Comparison of ENCODE assay signal across 12 cellular contexts in genomic region chr7:80429186-80429585, GRCh38.
DNase-seq lines count a peak whose midpoint lies in the region; ATAC-seq, FAIRE-seq and TF ChIP-seq lines count a peak whose summit lies in the region.
"Had no signal": no experiment of that assay in that cellular context is flagged by ENCODE, and none has a peak within 500 bp of the region (broad histone marks: within the 10 kb centered on the region; RNA-seq: fewer than 3 reads in every experiment).

No MANE protein-coding gene starts in this region.

- intact Hi-C loops in Panc1 (cut with micrococcal nuclease; ENCODE audit: unreplicated experiment): loop anchor here (2.0 to 10.0 kb wide), 2 partner anchors 230 to 1036 kb away; no protein-coding TSS in a partner anchor
- intact Hi-C loops in mucosa of descending colon (cut with DNase I, micrococcal nuclease): loop anchor here (5.0 to 10.0 kb wide), 2 partner anchors 226 to 228 kb away; no protein-coding TSS in a partner anchor

- no TSS peak for BruUV-seq in Panc1 (replicated peaks; lab: Mats Ljungman, UMichigan)

- POLR2A ChIA-PET in Panc1 (lab: Charles Lee): no interaction called here

- no peaks in the 10 kb centered on the region for H3F3A ChIP-seq in GM23248 (ENCODE audit: insufficient read depth)

- H3K4me2 ChIP-seq in skeletal muscle satellite cell (ENCODE audit: low read length) (peak overlapping the region; percentile 26), GM23248 (ENCODE audit: unreplicated experiment) (no peak overlapping the region)

- peak overlapping the region; percentile 90 for H2AFZ ChIP-seq in ACC112 (ENCODE audit: low read length, unreplicated experiment)
- no peak overlapping the region for H2AFZ ChIP-seq in GM23248

- DNase-seq in Panc1 (ENCODE audit: low read depth, low spot score) (no peak), GM23248 (no peak), mucosa of descending colon (no peak), inferior parietal cortex (ENCODE audit: extremely low spot score) (no peak)
- DNase-seq: CD8-positive, alpha-beta memory T cell; DND-41 had no signal

- TF ChIP-seq CTCF in Panc1 (IDR thresholded peaks at IDR 0.05) (no peak), mucosa of descending colon (IDR thresholded peaks at IDR 0.05) (no peak)

- H3K79me2 ChIP-seq in ACC112 (ENCODE audit: control insufficient read depth, insufficient read depth, low read length, unreplicated experiment): no peaks in the 10 kb centered on the region
- H3K79me2 ChIP-seq in GM23248 (ENCODE audit: insufficient read depth): no peaks in the 10 kb centered on the region

- no peaks in the 10 kb centered on the region for H3K36me3 ChIP-seq in ACC112 (ENCODE audit: insufficient read depth, low read length)
- H3K36me3 ChIP-seq in Panc1 (ENCODE audit: control insufficient read depth, insufficient read depth, low read length): no peaks in the 10 kb centered on the region
- H3K36me3 ChIP-seq in skeletal muscle satellite cell (ENCODE audit: insufficient read depth, low read length): no peaks in the 10 kb centered on the region
- H3K36me3 ChIP-seq in GM23248 (ENCODE audit: low read depth): no peaks in the 10 kb centered on the region
- no peaks in the 10 kb centered on the region for H3K36me3 ChIP-seq in mucosa of descending colon (ENCODE audit: low read depth)

- H3K27me3 ChIP-seq in ACC112 (ENCODE audit: insufficient read depth, low read length): no peaks in the 10 kb centered on the region
- peaks cover 2% of the 10 kb centered on the region; the same call in 1 of the 2 replicates for H3K27me3 ChIP-seq in Panc1 (ENCODE audit: control insufficient read depth, insufficient read depth, low read length)
- H3K27me3 ChIP-seq in skeletal muscle satellite cell (ENCODE audit: control insufficient read depth, insufficient read depth, low read length): no peaks in the 10 kb centered on the region
- H3K27me3 ChIP-seq in GM23248 (replicated peaks; ENCODE audit: insufficient read depth): no peaks in the 10 kb centered on the region

- in situ Hi-C loops in Panc1 (cut with HindIII; ENCODE audit: low pct_unique_long_range_greater_than_20kb, low sequenced_read_pairs) (no loop called here), GM23248 (cut with MboI) (loop anchor here (25.0 kb wide), 1 partner anchor 1033 kb away; no protein-coding TSS in a partner anchor)

- H3K4me3 ChIP-seq in ACC112 (ENCODE audit: low read depth, low read length): no peak overlapping the region
- H3K4me3 ChIP-seq in Panc1 (ENCODE audit: low read depth in 2 of 2, low read length in 2 of 2): no peak overlapping the region
- H3K4me3 ChIP-seq in skeletal muscle satellite cell (ENCODE audit: low read length): no peak overlapping the region
- H3K4me3 ChIP-seq in GM23248: no peak overlapping the region
- no peak overlapping the region for H3K4me3 ChIP-seq in mucosa of descending colon

- FAIRE-seq in islet of Langerhans (lab: Jason Lieb, UNC): peak; percentile 41
- FAIRE-seq: A204.1 had no signal

- CTCF ChIA-PET in Panc1 (lab: Charles Lee): interaction anchor here (1.3 kb wide), 1 partner anchor 251 kb away, joined by 3 read pairs; no protein-coding TSS in a partner anchor

- H3K9ac ChIP-seq in skeletal muscle satellite cell (ENCODE audit: low read depth, low read length) (peak overlapping the region; percentile 21), GM23248 (no peak overlapping the region)

- no peaks in the 10 kb centered on the region for H3K9me3 ChIP-seq in Panc1 (ENCODE audit: control insufficient read depth, insufficient read depth, low read depth, low read length)
- H3K9me3 ChIP-seq in skeletal muscle satellite cell (replicated peaks; ENCODE audit: low read length): no peaks in the 10 kb centered on the region
- no peaks in the 10 kb centered on the region for H3K9me3 ChIP-seq in GM23248 (ENCODE audit: low read depth)
- H3K9me3 ChIP-seq in mucosa of descending colon: no peaks in the 10 kb centered on the region
- H3K9me3 ChIP-seq: Caco-2 had no signal

- H4K20me1 ChIP-seq in GM23248 (ENCODE audit: insufficient read depth): no peaks in the 10 kb centered on the region

- no peak for ATAC-seq in Panc1
- no peak for ATAC-seq in mucosa of descending colon

- 88 to 95% methylated on average over 1 of the region's 1 CpG for WGBS in GM23248 (ENCODE audit: low coverage in 1 of 2, low lambda C conversion rate in 2 of 2, missing lambda C conversion rate in 2 of 2), 2 experiments

- H3K4me1 ChIP-seq in ACC112 (ENCODE audit: control insufficient read depth, insufficient read depth, low read length, unreplicated experiment) (peaks cover 12% of the 10 kb centered on the region), Panc1 (ENCODE audit: control insufficient read depth, insufficient read depth, low read length) (no peaks in the 10 kb centered on the region), skeletal muscle satellite cell (ENCODE audit: control insufficient read depth, insufficient read depth, low read length) (peaks cover 12% of the 10 kb centered on the region), GM23248 (ENCODE audit: insufficient read depth) (0 out of 2 replicates have a peak, but pooled peaks cover 3% of the 10 kb centered on the region), mucosa of descending colon (ENCODE audit: low read depth) (no peaks in the 10 kb centered on the region)
- H3K4me1 ChIP-seq: Caco-2 had no signal

- H3K27ac ChIP-seq in ACC112 (ENCODE audit: low read depth, low read length): no peak overlapping the region
- H3K27ac ChIP-seq in Panc1 (ENCODE audit: low read length): peak overlapping the region; percentile 49; the same call in 1 of the 2 replicates
- no peak overlapping the region for H3K27ac ChIP-seq in GM23248
- H3K27ac ChIP-seq: HL-60 had no signal

- H3K9me2 ChIP-seq in GM23248 (ENCODE audit: insufficient read depth): no peaks in the 10 kb centered on the region
